Comparison of ENCODE assay signal across 8 cellular contexts in genomic region chr11:62645660-62645933, GRCh38. TPM values are rescaled to one million over a fixed set of nuclear protein-coding genes. Genes with fewer than 3 reads are reported as not detected.
A peak's percentile ranks its signal among the peaks of the same experiment; 100 is the strongest.
DNase-seq lines count a peak whose midpoint lies in the region; ATAC-seq lines count a peak whose summit lies in the region.

No MANE protein-coding gene starts in this region.

- H3K27me3 ChIP-seq in iPS-20b (ENCODE audit: insufficient read depth, low read length), result no peaks in the 10 kb centered on the region

- H3K36me3 ChIP-seq in iPS-20b (ENCODE audit: insufficient read depth, low read depth, low read length), result peaks cover 46% of the 10 kb centered on the region

- no peaks in the 10 kb centered on the region for H3K9me3 Mint-ChIP-seq in activated CD4-positive, alpha-beta T cell treated with anti-CD3 and anti-CD28 coated beads for 36 hours (ENCODE audit: low read depth)
- H3K9me3 Mint-ChIP-seq in activated T-helper 1 cell treated with anti-CD3 and anti-CD28 coated beads, Interleukin-12 subunit alpha, Interleukin-12 subunit beta, Interleukin-2, Interleukin-4 antibody, amounts not matched to agents 30 ng/mL and 10 ng/mL and 1 ng/mL, durations not matched to agents 14 hours and 24 hours and 36 hours, result no peaks in the 10 kb centered on the region

- DNase-seq in activated CD4-positive, alpha-beta T cell treated with anti-CD3 and anti-CD28 coated beads for 36 hours, result no peak
- DNase-seq in activated CD4-positive, alpha-beta T cell treated with anti-CD3 and anti-CD28 coated beads, Interleukin-2, amount 50 U/mL, for 48 hours, result no peak
- DNase-seq in activated T-helper 1 cell treated with anti-CD3 and anti-CD28 coated beads, Interleukin-12 subunit alpha, Interleukin-12 subunit beta, Interleukin-2, Interleukin-4 antibody, amounts not matched to agents 30 ng/mL and 10 ng/mL and 1 ng/mL, durations not matched to agents 14 hours and 24 hours and 36 hours (ENCODE audit: low spot score), result no peak
- DNase-seq in substantia nigra (lab: John Stamatoyannopoulos, UW), result no peak
- no peak for DNase-seq in dermis blood vessel endothelial cell
- no peak for DNase-seq in hepatic stellate cell (ENCODE audit: low spot score)

- intact Hi-C loops in activated CD4-positive, alpha-beta T cell treated with anti-CD3 and anti-CD28 coated beads for 36 hours (cut with DNase I, micrococcal nuclease), result no loop called here
- intact Hi-C loops in activated T-helper 1 cell treated with anti-CD3 and anti-CD28 coated beads, Interleukin-12 subunit alpha, Interleukin-12 subunit beta, Interleukin-2, Interleukin-4 antibody, amounts not matched to agents 30 ng/mL and 10 ng/mL and 1 ng/mL, durations not matched to agents 14 hours and 24 hours and 36 hours (cut with micrococcal nuclease), result no loop called here

- peak overlapping the region; percentile 93 for H3K27ac Mint-ChIP-seq in activated CD4-positive, alpha-beta T cell treated with anti-CD3 and anti-CD28 coated beads for 36 hours
- H3K27ac Mint-ChIP-seq in activated T-helper 1 cell treated with anti-CD3 and anti-CD28 coated beads, Interleukin-12 subunit alpha, Interleukin-12 subunit beta, Interleukin-2, Interleukin-4 antibody, amounts not matched to agents 30 ng/mL and 10 ng/mL and 1 ng/mL, durations not matched to agents 14 hours and 24 hours and 36 hours, result peak overlapping the region; percentile 98

- no peaks in the 10 kb centered on the region for H3K27me3 Mint-ChIP-seq in activated CD4-positive, alpha-beta T cell treated with anti-CD3 and anti-CD28 coated beads for 36 hours
- no peaks in the 10 kb centered on the region for H3K27me3 Mint-ChIP-seq in activated T-helper 1 cell treated with anti-CD3 and anti-CD28 coated beads, Interleukin-12 subunit alpha, Interleukin-12 subunit beta, Interleukin-2, Interleukin-4 antibody, amounts not matched to agents 30 ng/mL and 10 ng/mL and 1 ng/mL, durations not matched to agents 14 hours and 24 hours and 36 hours (ENCODE audit: insufficient read depth)

- H3K9ac ChIP-seq in iPS-20b (ENCODE audit: low read depth, low read length), result peak overlapping the region; percentile 100

- H3K9me3 ChIP-seq in iPS-20b (ENCODE audit: insufficient read depth, low read depth, low read length), result no peaks in the 10 kb centered on the region

- peak overlapping the region; percentile 100 for H3K4me3 ChIP-seq in iPS-20b (ENCODE audit: low read length)

- POLR2A ChIA-PET in activated CD4-positive, alpha-beta T cell treated with anti-CD3 and anti-CD28 coated beads for 36 hours (lab: Charles Lee), result interaction anchor here (0.6 to 4.1 kb wide), 10 partner anchors 19 to 210 kb away, joined by 3 to 21 read pairs (median 6); partner anchors contain the start of genes B3GAT3, C11orf98, CSKMT and MTA2

- CTCF ChIA-PET in activated CD4-positive, alpha-beta T cell treated with anti-CD3 and anti-CD28 coated beads for 36 hours (lab: Charles Lee), result interaction anchor here (0.6 to 1.9 kb wide), 7 partner anchors 10 to 1603 kb away, joined by 3 to 6 read pairs (median 3); partner anchors contain the start of genes HNRNPUL2 and POLR2G

- H3K27ac ChIP-seq in iPS-20b (ENCODE audit: low read length), result peak overlapping the region; percentile 72
- peak overlapping the region; percentile 83 for H3K27ac ChIP-seq in substantia nigra (ENCODE audit: low read depth, low read length, poor library complexity, severe bottlenecking)

- no peak for ATAC-seq in activated CD4-positive, alpha-beta T cell treated with anti-CD3 and anti-CD28 coated beads for 36 hours
- ATAC-seq in GM19452 (IDR thresholded peaks at IDR 0.05; ENCODE audit: unreplicated experiment), result no peak

- peaks cover 33% of the 10 kb centered on the region for H3K36me3 Mint-ChIP-seq in activated CD4-positive, alpha-beta T cell treated with anti-CD3 and anti-CD28 coated beads for 36 hours (ENCODE audit: low read depth)
- H3K36me3 Mint-ChIP-seq in activated T-helper 1 cell treated with anti-CD3 and anti-CD28 coated beads, Interleukin-12 subunit alpha, Interleukin-12 subunit beta, Interleukin-2, Interleukin-4 antibody, amounts not matched to agents 30 ng/mL and 10 ng/mL and 1 ng/mL, durations not matched to agents 14 hours and 24 hours and 36 hours (ENCODE audit: low read depth), result peaks cover 15% of the 10 kb centered on the region

- no peaks in the 10 kb centered on the region; the same call in 1 of the 2 replicates for H3K4me1 ChIP-seq in iPS-20b (ENCODE audit: insufficient read depth, low read length)

- peak overlapping the region; percentile 93 for H3K4me3 Mint-ChIP-seq in activated CD4-positive, alpha-beta T cell treated with anti-CD3 and anti-CD28 coated beads for 36 hours
- H3K4me3 Mint-ChIP-seq in activated T-helper 1 cell treated with anti-CD3 and anti-CD28 coated beads, Interleukin-12 subunit alpha, Interleukin-12 subunit beta, Interleukin-2, Interleukin-4 antibody, amounts not matched to agents 30 ng/mL and 10 ng/mL and 1 ng/mL, durations not matched to agents 14 hours and 24 hours and 36 hours, result peak overlapping the region; percentile 100

- H3K4me1 Mint-ChIP-seq in activated CD4-positive, alpha-beta T cell treated with anti-CD3 and anti-CD28 coated beads for 36 hours, result peaks cover 34% of the 10 kb centered on the region
- peaks cover 31% of the 10 kb centered on the region for H3K4me1 Mint-ChIP-seq in activated T-helper 1 cell treated with anti-CD3 and anti-CD28 coated beads, Interleukin-12 subunit alpha, Interleukin-12 subunit beta, Interleukin-2, Interleukin-4 antibody, amounts not matched to agents 30 ng/mL and 10 ng/mL and 1 ng/mL, durations not matched to agents 14 hours and 24 hours and 36 hours (ENCODE audit: low read depth)

RNA-seq across cellular contexts. Expression of gene GANAB, which starts 0.8 kb away (rescaled TPM):
- total RNA-seq in activated CD4-positive, alpha-beta T cell treated with anti-CD3 and anti-CD28 coated beads for 36 hours, result 100 to 1,000 TPM; 208 to 218 TPM
- 238 and 255 TPM in 2 replicates for total RNA-seq in activated T-helper 1 cell treated with anti-CD3 and anti-CD28 coated beads, Interleukin-12 subunit alpha, Interleukin-12 subunit beta, Interleukin-2, Interleukin-4 antibody, amounts not matched to agents 30 ng/mL and 10 ng/mL and 1 ng/mL, durations not matched to agents 14 hours and 24 hours and 36 hours
- total RNA-seq in dermis blood vessel endothelial cell, result 237 and 423 TPM in 2 replicates

RNA-seq across cellular contexts. Expression of gene INTS5, which starts 7.5 kb away (rescaled TPM):
- total RNA-seq in activated CD4-positive, alpha-beta T cell treated with anti-CD3 and anti-CD28 coated beads for 36 hours, result 10 to 100 TPM; 26.0 to 29.9 TPM
- total RNA-seq in activated T-helper 1 cell treated with anti-CD3 and anti-CD28 coated beads, Interleukin-12 subunit alpha, Interleukin-12 subunit beta, Interleukin-2, Interleukin-4 antibody, amounts not matched to agents 30 ng/mL and 10 ng/mL and 1 ng/mL, durations not matched to agents 14 hours and 24 hours and 36 hours, result 39.2 and 40.4 TPM in 2 replicates
- 29.6 and 38.0 TPM in 2 replicates for total RNA-seq in dermis blood vessel endothelial cell

RNA-seq across cellular contexts. Expression of gene C11orf98, which starts 19.4 kb away (rescaled TPM):
- 100 to 1,000 TPM; 108 to 135 TPM for total RNA-seq in activated CD4-positive, alpha-beta T cell treated with anti-CD3 and anti-CD28 coated beads for 36 hours
- 146 and 151 TPM in 2 replicates for total RNA-seq in activated T-helper 1 cell treated with anti-CD3 and anti-CD28 coated beads, Interleukin-12 subunit alpha, Interleukin-12 subunit beta, Interleukin-2, Interleukin-4 antibody, amounts not matched to agents 30 ng/mL and 10 ng/mL and 1 ng/mL, durations not matched to agents 14 hours and 24 hours and 36 hours
- total RNA-seq in dermis blood vessel endothelial cell, result 27.5 and 28.6 TPM in 2 replicates

RNA-seq across cellular contexts. Expression of gene CSKMT, which starts 19.5 kb away (rescaled TPM):
- 10 to 100 TPM; 12.6 to 31.3 TPM for total RNA-seq in activated CD4-positive, alpha-beta T cell treated with anti-CD3 and anti-CD28 coated beads for 36 hours
- 65.0 and 69.4 TPM in 2 replicates for total RNA-seq in activated T-helper 1 cell treated with anti-CD3 and anti-CD28 coated beads, Interleukin-12 subunit alpha, Interleukin-12 subunit beta, Interleukin-2, Interleukin-4 antibody, amounts not matched to agents 30 ng/mL and 10 ng/mL and 1 ng/mL, durations not matched to agents 14 hours and 24 hours and 36 hours
- 5.2 and 5.8 TPM in 2 replicates for total RNA-seq in dermis blood vessel endothelial cell

RNA-seq across cellular contexts. Expression of gene B3GAT3, which starts 23.8 kb away (rescaled TPM):
- total RNA-seq in activated CD4-positive, alpha-beta T cell treated with anti-CD3 and anti-CD28 coated beads for 36 hours, result 10 to 100 TPM; 48.7 to 57.5 TPM
- total RNA-seq in activated T-helper 1 cell treated with anti-CD3 and anti-CD28 coated beads, Interleukin-12 subunit alpha, Interleukin-12 subunit beta, Interleukin-2, Interleukin-4 antibody, amounts not matched to agents 30 ng/mL and 10 ng/mL and 1 ng/mL, durations not matched to agents 14 hours and 24 hours and 36 hours, result 93.8 and 94.3 TPM in 2 replicates
- total RNA-seq in dermis blood vessel endothelial cell, result 16.2 and 18.2 TPM in 2 replicates
